Comparison of ENCODE assay signal across 9 cellular contexts in the genomic region with DNA sequence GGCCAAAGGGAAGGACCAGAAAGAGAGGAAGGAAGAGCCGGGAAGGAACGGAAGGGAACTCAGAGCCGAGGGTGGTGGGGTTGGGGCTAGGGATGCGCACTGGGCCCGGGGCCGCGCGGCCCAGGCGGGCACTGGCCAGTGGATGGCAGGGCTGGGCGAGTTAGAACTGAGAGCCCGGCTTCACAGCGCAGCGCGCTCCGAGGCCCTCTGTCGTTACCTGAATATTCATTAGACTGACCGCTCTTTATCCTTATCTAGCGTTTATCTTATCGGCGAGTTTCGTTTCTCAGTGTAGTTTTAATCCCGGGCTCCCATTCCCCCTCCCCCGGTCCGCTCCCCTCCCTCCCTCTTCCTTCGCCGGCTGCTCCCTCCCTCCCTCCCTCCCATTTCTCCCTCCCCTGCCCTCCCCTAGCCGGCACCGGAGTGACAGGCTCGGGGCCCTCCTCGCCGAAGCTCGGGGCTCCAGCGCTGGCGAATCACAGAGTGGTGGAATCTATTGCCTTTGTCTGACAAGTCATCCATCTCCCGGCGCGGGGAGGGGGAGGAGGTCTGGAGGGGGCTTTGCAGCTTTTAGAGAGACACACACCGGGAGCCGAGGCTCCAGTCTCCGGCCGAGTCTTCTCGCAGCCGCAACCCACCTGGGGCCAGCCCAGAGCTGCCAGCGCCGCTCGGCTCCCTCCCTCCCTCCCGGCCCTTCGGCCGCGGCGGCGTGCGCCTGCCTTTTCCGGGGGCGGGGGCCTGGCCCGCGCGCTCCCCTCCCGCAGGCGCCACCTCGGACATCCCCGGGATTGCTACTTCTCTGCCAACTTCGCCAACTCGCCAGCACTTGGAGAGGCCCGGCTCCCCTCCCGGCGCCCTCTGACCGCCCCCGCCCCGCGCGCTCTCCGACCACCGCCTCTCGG. TPM values are rescaled to one million over a fixed set of nuclear protein-coding genes. Genes with fewer than 3 reads are reported as not detected.
A peak's percentile ranks its signal among the peaks of the same experiment; 100 is the strongest.
DNase-seq lines count a peak whose midpoint lies in the region; ATAC-seq lines count a peak whose summit lies in the region.
"Had no signal": no experiment of that assay in that cellular context is flagged by ENCODE, and none has a peak within 500 bp of the region (broad histone marks: within the 10 kb centered on the region; RNA-seq: fewer than 3 reads in every experiment).

A gene (plus strand): TSS at position 603 of the 902 bp plus-strand sequence. CDS start 679 bp downstream, outside the sequence.

- no peak within 1 kb of the TSS for H3K4me3 ChIP-seq in trophoblast cell (ENCODE audit: low read depth, low read length)

- ATAC-seq in effector memory CD8-positive, alpha-beta T cell (replicated peaks) = no peak
- no peak for ATAC-seq in GM21576 (IDR thresholded peaks at IDR 0.05; ENCODE audit: unreplicated experiment)

- no peak within 1 kb of the TSS for H3K23ac ChIP-seq in trophoblast cell (ENCODE audit: low read length)

- DNase-seq in DMS53 (lab: John Stamatoyannopoulos, UW) (peak; percentile 32), DMS53 treated with DMSO at 0.1 percent for 48 hours (lab: John Stamatoyannopoulos, UW; ENCODE audit: unreplicated experiment) (no peak), NCI-H1694 treated with DMSO at 0.1 percent for 48 hours (lab: John Stamatoyannopoulos, UW) (peak; percentile 55), trophoblast cell (no peak), immature natural killer cell (no peak), NOMO-1 treated with DMSO at 0.1 percent for 48 hours (lab: John Stamatoyannopoulos, UW; ENCODE audit: unreplicated experiment) (no peak)
- DNase-seq in effector memory CD8-positive, alpha-beta T cell = no peak
- DNase-seq: T1000 had no signal

- peaks cover 3% of the 10 kb centered on the region for H3K9me3 ChIP-seq in trophoblast cell (ENCODE audit: insufficient read depth, low read depth, low read length)

- no peaks in the 10 kb centered on the region for H3K36me3 ChIP-seq in trophoblast cell (ENCODE audit: control insufficient read depth in 1 of 2, insufficient read depth in 2 of 2, low read length in 2 of 2)

- H4K91ac ChIP-seq in trophoblast cell (ENCODE audit: low read depth, low read length) = no peak within 1 kb of the TSS

- H3K9me3 Mint-ChIP-seq in effector memory CD8-positive, alpha-beta T cell = no peaks in the 10 kb centered on the region
- peaks cover 0 to 3% (median 0%) of the 10 kb centered on the region in 6 donors for H3K9me3 Mint-ChIP-seq in immature natural killer cell

- WGBS in trophoblast cell (ENCODE audit: extremely low coverage, insufficient coverage, insufficient read length) = no CpG with 5 or more reads among the region's 75 CpGs

- H3K9ac ChIP-seq in trophoblast cell (ENCODE audit: low read length) = no peak within 1 kb of the TSS

- H3K4ac ChIP-seq in trophoblast cell (ENCODE audit: low read depth, low read length) = no peak within 1 kb of the TSS

- no peaks in the 10 kb centered on the region for H3K4me1 ChIP-seq in trophoblast cell (ENCODE audit: control insufficient read depth in 1 of 2, insufficient read depth in 2 of 2, low read length in 2 of 2)

- H3K79me2 ChIP-seq in trophoblast cell (ENCODE audit: control insufficient read depth, insufficient read depth, low read length, poor library complexity) = no peaks in the 10 kb centered on the region

- H4K8ac ChIP-seq in trophoblast cell (ENCODE audit: low read depth, low read length) = no peak within 1 kb of the TSS

- peaks cover 79 to 89% of the 10 kb centered on the region in 2 donors for H3K27me3 Mint-ChIP-seq in effector memory CD8-positive, alpha-beta T cell
- H3K27me3 Mint-ChIP-seq in immature natural killer cell (ENCODE audit: low read depth in 3 of 3) = peaks cover 22 to 44% (median 42%) of the 10 kb centered on the region in 3 donors

- no peak within 1 kb of the TSS for H2AFZ ChIP-seq in trophoblast cell (ENCODE audit: insufficient read depth, low read length, poor library complexity)

- peaks cover 2% of the 10 kb centered on the region for H3K36me3 Mint-ChIP-seq in effector memory CD8-positive, alpha-beta T cell (ENCODE audit: insufficient read depth)
- peaks cover 0 to 9% (median 0%) of the 10 kb centered on the region in 3 donors for H3K36me3 Mint-ChIP-seq in immature natural killer cell

- H3K27ac ChIP-seq in trophoblast cell (ENCODE audit: low read depth, low read length) = no peak within 1 kb of the TSS

- H2BK12ac ChIP-seq in trophoblast cell (ENCODE audit: low read length) = no peak within 1 kb of the TSS

- H3K27me3 ChIP-seq in trophoblast cell (ENCODE audit: insufficient read depth, low read length) = peaks cover 93% of the 10 kb centered on the region

- no peak within 1 kb of the TSS for H3K18ac ChIP-seq in trophoblast cell (ENCODE audit: low read length)

- no peak within 1 kb of the TSS for H2BK120ac ChIP-seq in trophoblast cell (ENCODE audit: insufficient read depth, low read length, poor library complexity)

- H2BK5ac ChIP-seq in trophoblast cell (ENCODE audit: low read depth, low read length, poor library complexity) = no peak within 1 kb of the TSS

- H2AK5ac ChIP-seq in trophoblast cell (ENCODE audit: low read length) = no peak within 1 kb of the TSS

- no peaks in the 10 kb centered on the region for H3K79me1 ChIP-seq in trophoblast cell (ENCODE audit: low read length)

- H3K4me1 Mint-ChIP-seq in effector memory CD8-positive, alpha-beta T cell (ENCODE audit: low read depth in 2 of 2) = peaks cover 31 to 36% of the 10 kb centered on the region in 2 donors
- peaks cover 1 to 7% of the 10 kb centered on the region in 2 donors for H3K4me1 Mint-ChIP-seq in immature natural killer cell

- H3K27ac Mint-ChIP-seq in effector memory CD8-positive, alpha-beta T cell = no peak within 1 kb of the TSS
- no peak within 1 kb of the TSS for H3K27ac Mint-ChIP-seq in immature natural killer cell

- H3K4me2 ChIP-seq in trophoblast cell (ENCODE audit: low read length) = peak within 1 kb of the TSS; percentile 51

- peak within 1 kb of the TSS; percentile 70 to 72 for H3K4me3 Mint-ChIP-seq in effector memory CD8-positive, alpha-beta T cell
- H3K4me3 Mint-ChIP-seq in immature natural killer cell = peak within 1 kb of the TSS in 2 of 5 donors; percentile 14 to 31

- H3K14ac ChIP-seq in trophoblast cell (ENCODE audit: low read length) = no peak within 1 kb of the TSS

- no peak within 1 kb of the TSS for H4K12ac ChIP-seq in trophoblast cell (ENCODE audit: low read depth, low read length)

RNA-seq across cellular contexts. Expression of the gene that starts here (rescaled TPM):
- polyA plus RNA-seq in trophoblast cell (2013) = 0.01 TPM in 1 of 2 replicates, not detected in the other
- polyA plus RNA-seq in immature natural killer cell = not detected

Comparison
In these comparisons a context has a peak if more than half of its experiments do, and no peak if none do; other contexts are left out.
1. DNase-seq: peak in DMS53 (single experiment) and NCI-H1694 treated with DMSO at 0.1 percent for 48 hours (single experiment); none in DMS53 treated with DMSO at 0.1 percent for 48 hours (single experiment), effector memory CD8-positive, alpha-beta T cell (0 of 3), trophoblast cell (0 of 2), immature natural killer cell (0 of 3) and NOMO-1 treated with DMSO at 0.1 percent for 48 hours (single experiment).